ENCODE assay signal across 17 cellular contexts in genomic region chr2:181073896-181074295, GRCh38.
"Had no signal": no experiment of that assay in that cellular context is flagged by ENCODE, and none has a peak within 500 bp of the region (broad histone marks: within the 10 kb centered on the region; RNA-seq: fewer than 3 reads in every experiment).

No MANE protein-coding gene starts in this region.

- H3K36me3 Mint-ChIP-seq: activated CD8-positive, alpha-beta memory T cell treated with anti-CD3 and anti-CD28 coated beads, Interleukin-2, amount 10 ng/mL, durations not matched to agents 7 days and 5 days; activated naive CD4-positive, alpha-beta T cell treated with anti-CD3 and anti-CD28 coated beads, Interleukin-2, amount 50 U/mL, for 72 hours; immature natural killer cell had no signal

- H3K4me3 Mint-ChIP-seq: activated CD8-positive, alpha-beta memory T cell treated with anti-CD3 and anti-CD28 coated beads, Interleukin-2, amount 10 ng/mL, durations not matched to agents 7 days and 5 days; activated T-cell treated with anti-CD3 and anti-CD28 coated beads, Interleukin-2, amount 50 U/mL, for 4 hours; immature natural killer cell; nephron had no signal

- H3K27me3 Mint-ChIP-seq: activated CD8-positive, alpha-beta memory T cell treated with anti-CD3 and anti-CD28 coated beads, Interleukin-2, amount 10 ng/mL, durations not matched to agents 7 days and 5 days had no signal

- DNase-seq: activated CD4-positive, alpha-beta T cell treated with anti-CD3 and anti-CD28 coated beads, Interleukin-2, amount 50 U/mL, for 4 hours; activated CD8-positive, alpha-beta memory T cell treated with anti-CD3 and anti-CD28 coated beads, Interleukin-2, amount 10 ng/mL, durations not matched to agents 7 days and 5 days; activated effector memory CD4-positive, alpha-beta T cell treated with anti-CD3 and anti-CD28 coated beads, Interleukin-2, amount 50 U/mL, for 16 hours; activated T-cell treated with anti-CD3 and anti-CD28 coated beads, Interleukin-2, amount 50 U/mL, for 4 hours; anterior cingulate cortex; caudate nucleus; cortex of kidney; effector CD8-positive, alpha-beta T cell; immature natural killer cell; stimulated activated CD4-positive, alpha-beta T cell treated with anti-CD3 and anti-CD28 coated beads, Interleukin-12 subunit alpha, Interleukin-12 subunit beta, amount 100 ng/mL, for 4 hours; stimulated activated naive CD4-positive, alpha-beta T cell; trophoblast cell had no signal

- H3K27ac Mint-ChIP-seq: activated CD8-positive, alpha-beta memory T cell treated with anti-CD3 and anti-CD28 coated beads, Interleukin-2, amount 10 ng/mL, durations not matched to agents 7 days and 5 days; activated naive CD4-positive, alpha-beta T cell treated with anti-CD3 and anti-CD28 coated beads, Interleukin-2, amount 50 U/mL, for 72 hours; immature natural killer cell; nephron had no signal

- H3K9me3 Mint-ChIP-seq: activated naive CD4-positive, alpha-beta T cell treated with anti-CD3 and anti-CD28 coated beads, Interleukin-2, amount 50 U/mL, for 72 hours; activated T-cell treated with anti-CD3 and anti-CD28 coated beads, Interleukin-2, amount 50 U/mL, for 4 hours; immature natural killer cell; nephron had no signal

- ATAC-seq: activated CD4-positive, CD25-positive, alpha-beta regulatory T cell treated with anti-CD3 and anti-CD28 coated beads, Interleukin-2, amount 50 U/mL, for 24 hours; activated CD8-positive, alpha-beta memory T cell treated with anti-CD3 and anti-CD28 coated beads, Interleukin-2, amount 10 ng/mL, durations not matched to agents 7 days and 5 days; activated naive CD4-positive, alpha-beta T cell treated with anti-CD3 and anti-CD28 coated beads, Interleukin-2, amount 50 U/mL, for 72 hours; activated T-cell treated with anti-CD3 and anti-CD28 coated beads, Interleukin-2, amount 50 U/mL, for 4 hours; left lobe of liver; sciatic nerve had no signal
